ENCODE assay signal across 1 cellular context in genomic region chr15:62394079-62394478, GRCh38.
TF ChIP-seq lines count a peak whose summit lies in the region.

No MANE protein-coding gene starts in this region.

TF ChIP-seq in GM23338, 12 proteins besides CTCF, POLR2A, EP300 and RAD21 (continued from another document):
- TF ChIP-seq REST (IDR thresholded peaks at IDR 0.05; ENCODE audit: unreplicated experiment) (no peak), NANOG (IDR thresholded peaks at IDR 0.05; ENCODE audit: borderline replicate concordance) (no peak), ZNF331 (CRISPR knock-in tag; IDR thresholded peaks at IDR 0.05; ENCODE audit: low read depth) (no peak), EZH2phosphoT487 (IDR thresholded peaks at IDR 0.05; ENCODE audit: unreplicated experiment) (no peak), CREB1 (CRISPR knock-in tag; IDR thresholded peaks at IDR 0.05; ENCODE audit: low read depth) (no peak)
